ENCODE assay signal across 8 cellular contexts in the genomic region with DNA sequence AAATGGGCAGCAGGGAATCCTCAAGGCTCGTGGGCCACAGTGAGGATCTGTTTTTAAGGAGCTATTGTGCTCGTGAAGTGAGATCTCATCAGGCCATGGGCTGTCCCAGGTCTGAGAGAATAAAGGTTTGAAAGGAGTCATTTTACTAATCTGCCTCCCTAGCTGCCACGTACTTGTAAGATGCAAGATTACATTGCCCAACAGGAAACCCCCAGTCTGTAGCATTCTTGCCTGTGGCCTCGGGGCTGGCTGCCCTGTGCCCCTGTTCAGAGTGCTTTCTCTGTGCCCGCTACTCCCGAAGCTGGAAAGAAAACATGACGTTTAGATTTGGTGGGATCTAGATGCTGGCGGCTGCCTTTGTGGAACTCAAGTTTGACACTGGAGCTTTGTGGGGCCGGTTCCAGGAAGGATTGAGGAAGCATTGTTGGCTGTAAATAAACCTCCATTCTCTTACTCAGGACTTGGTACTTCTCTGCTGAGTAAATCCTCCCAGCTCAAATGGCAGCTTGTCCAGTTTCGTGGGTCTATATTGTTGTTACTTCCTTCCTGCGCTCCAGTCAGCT. TPM values are rescaled to one million over a fixed set of nuclear protein-coding genes. Genes with fewer than 3 reads are reported as not detected.
DNase-seq lines count a peak whose midpoint lies in the region; ATAC-seq and TF ChIP-seq lines count a peak whose summit lies in the region.

No MANE protein-coding gene starts in this region.

- 53% methylated on average over 11 of the region's 11 CpGs for WGBS in right cardiac atrium
- 96 to 97% methylated on average over 9 to 11 of the region's 11 CpGs for WGBS in mesodermal cell (ENCODE audit: insufficient coverage in 2 of 2), 2 experiments

- intact Hi-C loops in right cardiac atrium (cut with DNase I) (no loop called here), left cardiac atrium (cut with DNase I) (no loop called here), ascending aorta (cut with DNase I) (no loop called here), vagina (cut with DNase I) (no loop called here)

- TF ChIP-seq POLR2A in vagina (IDR thresholded peaks at IDR 0.05): no peak

- H3K27me3 ChIP-seq in right cardiac atrium (ENCODE audit: control insufficient read depth, insufficient read depth) (no peaks in the 10 kb centered on the region), ascending aorta (no peaks in the 10 kb centered on the region), vagina (no peaks in the 10 kb centered on the region)

- H3K27ac ChIP-seq in right cardiac atrium (ENCODE audit: low read length): peak overlapping the region; percentile 53
- H3K27ac ChIP-seq in ascending aorta: peak overlapping the region; percentile 7 to 16
- peak overlapping the region; percentile 34 for H3K27ac ChIP-seq in mesodermal cell (ENCODE audit: low read depth, low read length, severe bottlenecking)
- peak overlapping the region; percentile 72 for H3K27ac ChIP-seq in vagina

- ATAC-seq in right cardiac atrium: peak in 1 of 2 donors; percentile 40
- no peak for ATAC-seq in left cardiac atrium

- H3K36me3 ChIP-seq in ascending aorta (peaks cover 12 to 16% of the 10 kb centered on the region in 2 donors), mesodermal cell (ENCODE audit: control insufficient read depth, insufficient read depth, low read length) (peaks cover 82% of the 10 kb centered on the region), vagina (no peaks in the 10 kb centered on the region)

- no peaks in the 10 kb centered on the region for H3K9me3 ChIP-seq in right cardiac atrium (ENCODE audit: control insufficient read depth, low read length)
- H3K9me3 ChIP-seq in ascending aorta: no peaks in the 10 kb centered on the region
- no peaks in the 10 kb centered on the region for H3K9me3 ChIP-seq in mesodermal cell (ENCODE audit: control insufficient read depth, low read length)
- H3K9me3 ChIP-seq in vagina: no peaks in the 10 kb centered on the region

- TF ChIP-seq CTCF in ascending aorta (IDR thresholded peaks at IDR 0.05) (no peak), vagina (IDR thresholded peaks at IDR 0.05) (no peak)

- peak in 1 of 3 donors; percentile 52 for DNase-seq in right cardiac atrium
- no peak for DNase-seq in left cardiac atrium
- no peak for DNase-seq in ascending aorta (ENCODE audit: low spot score in 2 of 2)
- no peak for DNase-seq in vagina (ENCODE audit: extremely low spot score in 2 of 2)
- no peak for DNase-seq in islet precursor cell
- no peak for DNase-seq in NCI-H524 (lab: John Stamatoyannopoulos, UW)
- no peak for DNase-seq in ureter (ENCODE audit: low spot score)

- H3K4me3 ChIP-seq in right cardiac atrium (ENCODE audit: low read length): no peak overlapping the region
- H3K4me3 ChIP-seq in ascending aorta: no peak overlapping the region
- no peak overlapping the region for H3K4me3 ChIP-seq in mesodermal cell (ENCODE audit: extremely low read depth, insufficient read depth, low read length, poor library complexity, severe bottlenecking)
- H3K4me3 ChIP-seq in vagina: peak overlapping the region in 1 of 2 donors; percentile 3

- H3K4me1 ChIP-seq in right cardiac atrium (ENCODE audit: control insufficient read depth, insufficient read depth, low read length): peaks cover 24% of the 10 kb centered on the region
- peaks cover 0 to 2% of the 10 kb centered on the region in 2 donors for H3K4me1 ChIP-seq in ascending aorta
- peaks cover 61% of the 10 kb centered on the region for H3K4me1 ChIP-seq in mesodermal cell (ENCODE audit: control insufficient read depth, insufficient read depth, low read length, poor library complexity, severe bottlenecking)
- peaks cover 98% of the 10 kb centered on the region for H3K4me1 ChIP-seq in vagina

RNA-seq across cellular contexts. Expression of a gene that starts 21.2 kb away (rescaled TPM):
- total RNA-seq in right cardiac atrium (10 to 100 TPM; 51.0 to 66.5 (median 56.3) TPM), left cardiac atrium (10 to 100 TPM; 47.2 to 59.6 TPM), ascending aorta (70.9 TPM), vagina (79.1 TPM), ureter (106 TPM)
- 58.5 TPM for polyA plus RNA-seq in right cardiac atrium
- polyA plus RNA-seq in mesodermal cell (2013, experiment 1 of 2): 95.8 TPM
- polyA plus RNA-seq in mesodermal cell (2013, experiment 2 of 2): 91.9 TPM

RNA-seq across cellular contexts. Expression of a gene that starts 21.3 kb away (rescaled TPM):
- total RNA-seq in right cardiac atrium (10 to 100 TPM in 3 of 4 donors, 1 to 10 TPM in 1; 7.9 to 19.9 (median 14.8) TPM), left cardiac atrium (10 to 100 TPM; 11.3 to 15.5 TPM), ascending aorta (7.6 TPM), vagina (44.0 TPM), ureter (91.1 TPM)
- 13.5 TPM for polyA plus RNA-seq in right cardiac atrium
- 31.4 TPM for polyA plus RNA-seq in mesodermal cell (2013, experiment 1 of 2)
- polyA plus RNA-seq in mesodermal cell (2013, experiment 2 of 2): 27.7 TPM

RNA-seq across cellular contexts. Expression of a gene that starts 33.0 kb away (rescaled TPM):
- 10 to 100 TPM; 19.9 to 29.7 (median 23.6) TPM for total RNA-seq in right cardiac atrium
- 12.7 TPM for polyA plus RNA-seq in right cardiac atrium
- 10 to 100 TPM; 18.9 to 26.9 TPM for total RNA-seq in left cardiac atrium
- total RNA-seq in ascending aorta: 152 TPM
- 1.8 TPM for polyA plus RNA-seq in mesodermal cell (2013, experiment 1 of 2)
- 1.4 TPM for polyA plus RNA-seq in mesodermal cell (2013, experiment 2 of 2)
- total RNA-seq in vagina: 169 TPM
- 303 TPM for total RNA-seq in ureter

RNA-seq across cellular contexts. Expression of a gene that starts 55.1 kb away (rescaled TPM):
- total RNA-seq in right cardiac atrium (10 to 100 TPM in 2 of 4 donors, 1 to 10 TPM in 2; 6.9 to 12.2 (median 9.6) TPM), left cardiac atrium (10 to 100 TPM in 1 of 2 donors, 1 to 10 TPM in 1; 8.6 to 11.4 TPM), ascending aorta (not detected), vagina (2.2 TPM), ureter (9.5 TPM)
- polyA plus RNA-seq in right cardiac atrium: 13.5 TPM
- polyA plus RNA-seq in mesodermal cell (2013, experiment 1 of 2): not detected
- not detected for polyA plus RNA-seq in mesodermal cell (2013, experiment 2 of 2)

Comparison
In these comparisons a context has a peak if more than half of its experiments do, and no peak if none do; other contexts are left out.
1. H3K27ac ChIP-seq: peak in every context shown above with its lines; median percentile 72 in vagina; 53 in right cardiac atrium; 34 in mesodermal cell; 12 in ascending aorta.